In genomic region chr10:86206216-86206615, GRCh38 we compare ENCODE assay signal across 23 cellular contexts.
"Had no signal": no experiment of that assay in that cellular context is flagged by ENCODE, and none has a peak within 500 bp of the region (broad histone marks: within the 10 kb centered on the region; RNA-seq: fewer than 3 reads in every experiment).

No MANE protein-coding gene starts in this region.

- ATAC-seq: activated CD4-positive, CD25-positive, alpha-beta regulatory T cell treated with anti-CD3 and anti-CD28 coated beads, Interleukin-2, amount 50 U/mL, for 24 hours; activated naive CD4-positive, alpha-beta T cell treated with anti-CD3 and anti-CD28 coated beads, Interleukin-2, amount 50 U/mL, for 72 hours; activated T-helper 17 cell treated with anti-CD3 and anti-CD28 coated beads, Interleukin-2, amount 50 U/mL, for 72 hours; effector memory CD8-positive, alpha-beta T cell; gastrocnemius medialis; left ventricle myocardium superior had no signal

- H3K27me3 ChIP-seq: adrenal gland, ascending aorta, gastrocnemius medialis, hepatocyte, neutrophil, thyroid gland had no signal

- H3K27ac ChIP-seq: adrenal gland, ascending aorta, cardiac muscle cell, gastrocnemius medialis, hepatocyte, neutrophil, thyroid gland had no signal

- DNase-seq: activated CD4-positive, alpha-beta T cell treated with anti-CD3 and anti-CD28 coated beads for 48 hours; activated CD4-positive, alpha-beta T cell treated with anti-CD3 and anti-CD28 coated beads, Interleukin-2, amount 50 U/mL, for 48 hours; activated CD8-positive, alpha-beta memory T cell treated with anti-CD3 and anti-CD28 coated beads for 24 hours; activated naive CD4-positive, alpha-beta T cell; activated T-cell treated with anti-CD3 and anti-CD28 coated beads, Interleukin-2, amount 50 U/mL, for 1 hour; adrenal gland; cortex of kidney; effector memory CD8-positive, alpha-beta T cell; erythroblast; gastrocnemius medialis; islet precursor cell; left ventricle myocardium superior; mammary epithelial cell; stimulated activated CD4-positive, alpha-beta T cell treated with anti-CD3 and anti-CD28 coated beads, Interleukin-2, amount 100 ng/mL, for 48 hours; substantia nigra; thyroid gland had no signal

- H3K36me3 ChIP-seq: adrenal gland, ascending aorta, cardiac muscle cell, gastrocnemius medialis, neutrophil, thyroid gland had no signal

- H3K4me3 ChIP-seq: adrenal gland, ascending aorta, cardiac muscle cell, gastrocnemius medialis, hepatocyte, thyroid gland had no signal

- H3K9me3 ChIP-seq: adrenal gland, ascending aorta, gastrocnemius medialis, neutrophil, thyroid gland had no signal

- H3K4me1 ChIP-seq: adrenal gland, ascending aorta, gastrocnemius medialis had no signal
